8 cellular contexts compared by ENCODE assay signal in genomic region chr17:7845359-7846062, GRCh38. TPM values are rescaled to one million over a fixed set of nuclear protein-coding genes. Genes with fewer than 3 reads are reported as not detected.
A peak's percentile ranks its signal among the peaks of the same experiment; 100 is the strongest.
DNase-seq lines count a peak whose midpoint lies in the region; ATAC-seq and TF ChIP-seq lines count a peak whose summit lies in the region.

No MANE protein-coding gene starts in this region.

- peak overlapping the region; percentile 19 for H2AK5ac ChIP-seq in neuronal stem cell (ENCODE audit: low read depth, low read length)

- intact Hi-C loops in OCI-LY7 (cut with micrococcal nuclease; ENCODE audit: unreplicated experiment): no loop called here

- no peak overlapping the region for H3K18ac ChIP-seq in neuronal stem cell (ENCODE audit: low read length)

- peak overlapping the region; percentile 1 for H3K23ac ChIP-seq in neuronal stem cell (ENCODE audit: low read depth, low read length, poor library complexity)

- peak overlapping the region; percentile 100 for H3K27ac ChIP-seq in CD4-positive, CD25-positive, alpha-beta regulatory T cell (ENCODE audit: insufficient read depth, low read length, poor library complexity, severe bottlenecking)
- H3K27ac ChIP-seq in OCI-LY7 (ENCODE audit: low read depth, low read length, poor library complexity, severe bottlenecking) (peak overlapping the region; percentile 92), neuronal stem cell (replicated peaks; ENCODE audit: low read length) (no peak overlapping the region)

- H3K79me1 ChIP-seq in neuronal stem cell (ENCODE audit: low read depth, low read length): peaks cover 38% of the 10 kb centered on the region

- H3K9me2 ChIP-seq in OCI-LY7 (ENCODE audit: insufficient read depth, low read length): no peaks in the 10 kb centered on the region

- BruUV-seq in OCI-LY7 (replicated peaks; lab: Mats Ljungman, UMichigan): no TSS peak

- peak overlapping the region; percentile 32 for H3K4me3 ChIP-seq in CD4-positive, CD25-positive, alpha-beta regulatory T cell (ENCODE audit: low read depth, low read length)
- H3K4me3 ChIP-seq in OCI-LY7 (ENCODE audit: low read depth, low read length, poor library complexity, severe bottlenecking): peak overlapping the region; percentile 79
- no peak overlapping the region for H3K4me3 ChIP-seq in endocrine pancreas (ENCODE audit: control insufficient read depth, insufficient read depth, low read length)
- H3K4me3 ChIP-seq in neuronal stem cell (ENCODE audit: low read length in 2 of 2): peak overlapping the region in 1 of 2 donors; percentile 80

- peaks cover 17% of the 10 kb centered on the region; the same call in 1 of the 2 replicates for H4K20me1 ChIP-seq in OCI-LY7 (ENCODE audit: insufficient read depth, low read length)

- no CpG with 5 or more reads among the region's 15 CpGs for WGBS in neuronal stem cell (ENCODE audit: extremely low coverage in 2 of 2, insufficient read length in 2 of 2, insufficient replicate concordance in 1 of 2), 2 donors

- H4K8ac ChIP-seq in neuronal stem cell (ENCODE audit: low read depth, low read length): no peak overlapping the region

- H3K4ac ChIP-seq in neuronal stem cell (ENCODE audit: low read length): no peak overlapping the region

- peaks cover 0 to 40% (median 17%) of the 10 kb centered on the region in 4 donors for H3K4me1 Mint-ChIP-seq in CD4-positive, CD25-positive, alpha-beta regulatory T cell

- no peaks in the 10 kb centered on the region for H3K27me3 ChIP-seq in CD4-positive, CD25-positive, alpha-beta regulatory T cell (ENCODE audit: control insufficient read depth, insufficient read depth, low read length)
- H3K27me3 ChIP-seq in endocrine pancreas (ENCODE audit: control insufficient read depth, insufficient read depth, low read length) (no peaks in the 10 kb centered on the region), neuronal stem cell (ENCODE audit: control insufficient read depth in 3 of 3, insufficient read depth in 3 of 3, low read depth in 1 of 3, low read length in 3 of 3) (no peaks in the 10 kb centered on the region)

- H3K27me3 Mint-ChIP-seq in CD4-positive, CD25-positive, alpha-beta regulatory T cell: peaks cover 25% of the 10 kb centered on the region

- H2BK15ac ChIP-seq in neuronal stem cell (ENCODE audit: low read length): no peak overlapping the region

- peaks cover 48% of the 10 kb centered on the region for H3K4me1 ChIP-seq in CD4-positive, CD25-positive, alpha-beta regulatory T cell (ENCODE audit: control insufficient read depth, insufficient read depth, low read length, poor library complexity, severe bottlenecking)
- peaks cover 21% of the 10 kb centered on the region for H3K4me1 ChIP-seq in OCI-LY7 (ENCODE audit: insufficient read depth, low read length, poor library complexity, severe bottlenecking)
- H3K4me1 ChIP-seq in endocrine pancreas (ENCODE audit: control insufficient read depth, insufficient read depth, low read length): peaks cover 5% of the 10 kb centered on the region
- peaks cover 14 to 24% of the 10 kb centered on the region in 2 donors for H3K4me1 ChIP-seq in neuronal stem cell (ENCODE audit: control insufficient read depth in 2 of 2, insufficient read depth in 1 of 2, low read depth in 1 of 2, low read length in 2 of 2)

- H3K27ac Mint-ChIP-seq in CD4-positive, CD25-positive, alpha-beta regulatory T cell: peak overlapping the region in 2 of 3 donors; percentile 100

- DNase-seq in CD4-positive, CD25-positive, alpha-beta regulatory T cell: no peak
- DNase-seq in OCI-LY7 (ENCODE audit: low spot score) (no peak), neuronal stem cell (ENCODE audit: low spot score) (no peak), Kasumi-1 (lab: John Stamatoyannopoulos, UW) (no peak), GOT3 (lab: John Stamatoyannopoulos, UW) (no peak)
- no peak for DNase-seq in activated CD4-positive, CD25-positive, alpha-beta regulatory T cell treated with anti-CD3 and anti-CD28 coated beads, Interleukin-2, amount 50 U/mL, for 72 hours

- H2BK5ac ChIP-seq in neuronal stem cell (ENCODE audit: low read length): no peak overlapping the region

- H3K4me3 Mint-ChIP-seq in CD4-positive, CD25-positive, alpha-beta regulatory T cell: peak overlapping the region; percentile 88 to 99 (median 94)

- H3K9ac ChIP-seq in endocrine pancreas (ENCODE audit: control insufficient read depth, insufficient read depth, low read length) (peak overlapping the region; percentile 98), neuronal stem cell (ENCODE audit: low read depth, low read length, poor library complexity) (no peak overlapping the region)

- ATAC-seq in CD4-positive, CD25-positive, alpha-beta regulatory T cell (ENCODE audit: low read depth in 2 of 2): no peak
- ATAC-seq in GM19467 (IDR thresholded peaks at IDR 0.05; ENCODE audit: unreplicated experiment): no peak

- H3K9me3 Mint-ChIP-seq in CD4-positive, CD25-positive, alpha-beta regulatory T cell: peaks cover 0 to 2% (median 0%) of the 10 kb centered on the region in 7 donors

- H3K36me3 ChIP-seq in CD4-positive, CD25-positive, alpha-beta regulatory T cell (ENCODE audit: control insufficient read depth, insufficient read depth, low read length): peaks cover 13% of the 10 kb centered on the region
- H3K36me3 ChIP-seq in OCI-LY7 (ENCODE audit: insufficient read depth, low read length) (peaks cover 53% of the 10 kb centered on the region), endocrine pancreas (ENCODE audit: control insufficient read depth, insufficient read depth, low read length) (peaks cover 3% of the 10 kb centered on the region), neuronal stem cell (replicated peaks in 1 of 2; ENCODE audit: control insufficient read depth in 2 of 2, insufficient read depth in 2 of 2, low read length in 2 of 2) (peaks cover 39 to 56% of the 10 kb centered on the region in 2 donors)

- peak overlapping the region; percentile 36 for H2BK12ac ChIP-seq in neuronal stem cell (ENCODE audit: low read length)

- H3K9me3 ChIP-seq in CD4-positive, CD25-positive, alpha-beta regulatory T cell (ENCODE audit: control insufficient read depth in 2 of 2, low read length in 2 of 2): no peaks in the 10 kb centered on the region
- H3K9me3 ChIP-seq in OCI-LY7 (ENCODE audit: low read length): no peaks in the 10 kb centered on the region
- H3K9me3 ChIP-seq in endocrine pancreas (ENCODE audit: control insufficient read depth, low read length): no peaks in the 10 kb centered on the region
- no peaks in the 10 kb centered on the region for H3K9me3 ChIP-seq in neuronal stem cell (replicated peaks in 1 of 2; ENCODE audit: control insufficient read depth in 2 of 2, insufficient read depth in 1 of 2, low read depth in 1 of 2, low read length in 2 of 2)

- H2AFZ ChIP-seq in OCI-LY7 (ENCODE audit: low read length) (no peak overlapping the region), neuronal stem cell (ENCODE audit: low read length) (no peak overlapping the region)

- TF ChIP-seq CTCF in OCI-LY7 (conservative IDR thresholded peaks at IDR 0.05; ENCODE audit: low read length): no peak

- H4K91ac ChIP-seq in neuronal stem cell (ENCODE audit: low read depth, low read length, poor library complexity): no peak overlapping the region

- H2BK120ac ChIP-seq in neuronal stem cell (ENCODE audit: low read depth, low read length): no peak overlapping the region

- peak overlapping the region; percentile 95 for H3K4me2 ChIP-seq in OCI-LY7 (ENCODE audit: low read length)
- H3K4me2 ChIP-seq in neuronal stem cell (ENCODE audit: insufficient read depth, low read length, poor library complexity, severe bottlenecking): no peak overlapping the region

- H3K79me2 ChIP-seq in OCI-LY7 (ENCODE audit: insufficient read depth, low read depth, low read length): peaks cover 26% of the 10 kb centered on the region; the same call in 1 of the 2 replicates

- POLR2A ChIA-PET in OCI-LY7 (lab: Charles Lee): interaction anchor here (0.6 to 1.0 kb wide), 3 partner anchors 11 to 298 kb away, joined by 4 to 5 read pairs (median 4); partner anchors contain the start of gene TP53

- H3K14ac ChIP-seq in neuronal stem cell (ENCODE audit: low read length): no peak overlapping the region

- H3K36me3 Mint-ChIP-seq in CD4-positive, CD25-positive, alpha-beta regulatory T cell: no peaks in the 10 kb centered on the region

- CTCF ChIA-PET in OCI-LY7 (lab: Charles Lee; ENCODE audit: unreplicated experiment): interaction anchor here (1.2 kb wide), 1 partner anchor 11 kb away, joined by 9 read pairs; no protein-coding TSS in a partner anchor

RNA-seq across cellular contexts. Expression of gene TMEM88, which starts 9.4 kb away (rescaled TPM):
- 31.5 TPM for total RNA-seq in CD4-positive, CD25-positive, alpha-beta regulatory T cell
- not detected for polyA plus RNA-seq in CD4-positive, CD25-positive, alpha-beta regulatory T cell
- 0.41 TPM in 1 of 2 replicates, not detected in the other for total RNA-seq in OCI-LY7 (2014; rRNA removed; shearing (Covaris generic))
- 3.8 and 4.0 TPM in 2 replicates for total RNA-seq in OCI-LY7 (2022)
- polyA plus RNA-seq in neuronal stem cell (2013, experiment 1 of 2): 132 TPM
- 128 TPM for polyA plus RNA-seq in neuronal stem cell (2013, experiment 2 of 2)

RNA-seq across cellular contexts. Expression of gene KDM6B, which starts 11.5 kb away (rescaled TPM):
- total RNA-seq in CD4-positive, CD25-positive, alpha-beta regulatory T cell: 255 TPM
- under 1 TPM; 0.30 to 0.74 (median 0.42) TPM for polyA plus RNA-seq in CD4-positive, CD25-positive, alpha-beta regulatory T cell
- total RNA-seq in OCI-LY7 (2014; rRNA removed; shearing (Covaris generic)): 4.4 and 10.0 TPM in 2 replicates
- 46.4 and 62.9 TPM in 2 replicates for total RNA-seq in OCI-LY7 (2022)
- polyA plus RNA-seq in neuronal stem cell (2013, experiment 1 of 2): 20.0 TPM
- polyA plus RNA-seq in neuronal stem cell (2013, experiment 2 of 2): 21.1 TPM

RNA-seq across cellular contexts. Expression of gene NAA38, which starts 11.8 kb away (rescaled TPM):
- 23.6 TPM for total RNA-seq in CD4-positive, CD25-positive, alpha-beta regulatory T cell
- polyA plus RNA-seq in CD4-positive, CD25-positive, alpha-beta regulatory T cell: 100 to 1,000 TPM; 128 to 192 (median 141) TPM
- 168 and 205 TPM in 2 replicates for total RNA-seq in OCI-LY7 (2014; rRNA removed; shearing (Covaris generic))
- total RNA-seq in OCI-LY7 (2022): 149 and 153 TPM in 2 replicates
- polyA plus RNA-seq in neuronal stem cell (2013, experiment 1 of 2): 74.6 TPM
- 76.9 TPM for polyA plus RNA-seq in neuronal stem cell (2013, experiment 2 of 2)

RNA-seq across cellular contexts. Expression of gene CYB5D1, which starts 12.3 kb away (rescaled TPM):
- total RNA-seq in CD4-positive, CD25-positive, alpha-beta regulatory T cell: 11.8 TPM
- 1 to 10 TPM; 3.1 to 5.4 (median 4.2) TPM for polyA plus RNA-seq in CD4-positive, CD25-positive, alpha-beta regulatory T cell
- total RNA-seq in OCI-LY7 (2014; rRNA removed; shearing (Covaris generic)): 16.9 and 18.1 TPM in 2 replicates
- total RNA-seq in OCI-LY7 (2022): 19.3 and 24.8 TPM in 2 replicates
- 10.9 TPM for polyA plus RNA-seq in neuronal stem cell (2013, experiment 1 of 2)
- 10.9 TPM for polyA plus RNA-seq in neuronal stem cell (2013, experiment 2 of 2)

RNA-seq across cellular contexts. Expression of gene CHD3, which starts 43.1 kb away (rescaled TPM):
- 273 TPM for total RNA-seq in CD4-positive, CD25-positive, alpha-beta regulatory T cell
- polyA plus RNA-seq in CD4-positive, CD25-positive, alpha-beta regulatory T cell: 1 to 10 TPM; 5.0 to 9.0 (median 7.2) TPM
- 42.5 and 59.6 TPM in 2 replicates for total RNA-seq in OCI-LY7 (2014; rRNA removed; shearing (Covaris generic))
- 124 and 126 TPM in 2 replicates for total RNA-seq in OCI-LY7 (2022)
- 17.8 TPM for polyA plus RNA-seq in neuronal stem cell (2013, experiment 1 of 2)
- polyA plus RNA-seq in neuronal stem cell (2013, experiment 2 of 2): 15.7 TPM
